15 cellular contexts compared by ENCODE assay signal in the genomic region with DNA sequence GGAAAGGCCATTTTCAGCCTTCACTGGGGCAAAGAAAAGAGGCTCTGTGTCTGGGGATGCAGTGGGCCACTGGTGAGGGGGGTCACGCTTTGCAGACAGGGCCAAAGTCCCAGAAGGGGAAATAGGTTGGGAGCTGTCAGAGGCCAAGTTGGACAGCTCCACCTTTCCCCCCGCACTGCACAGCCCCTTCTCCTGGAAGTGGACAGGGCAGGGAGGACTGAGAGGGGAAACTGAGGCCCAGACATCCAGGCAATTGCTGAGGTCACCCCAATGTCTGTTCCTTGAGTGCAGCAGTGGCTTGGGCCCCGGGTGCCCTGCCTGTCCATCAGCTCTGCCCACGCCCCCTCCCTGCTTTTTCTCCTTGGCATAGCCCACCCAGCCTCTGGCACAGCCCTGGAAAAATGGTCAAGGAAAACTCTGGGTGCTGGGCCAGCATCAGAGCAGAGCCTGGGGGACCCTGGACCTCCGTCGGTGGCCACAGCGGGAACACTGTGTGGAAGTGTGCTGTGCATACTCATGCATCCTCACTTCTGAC. TPM values are rescaled to one million over a fixed set of nuclear protein-coding genes. Genes with fewer than 3 reads are reported as not detected.
"Had no signal": no experiment of that assay in that cellular context is flagged by ENCODE, and none has a peak within 500 bp of the region (broad histone marks: within the 10 kb centered on the region; RNA-seq: fewer than 3 reads in every experiment).

No MANE protein-coding gene starts in this region.

- H3K9me3 ChIP-seq: esophagus squamous epithelium, gastroesophageal sphincter, left lung, lower lobe of right lung, prostate gland, tibial nerve, upper lobe of right lung, vagina had no signal

- H3K4me3 Mint-ChIP-seq: dendritic cell treated with granulocyte-macrophage colony-stimulating factor and Interleukin-4, amounts not matched to agents 40 ng/mL and 50 ng/mL, for 4 days; memory B cell; natural killer cell treated with Interleukin-12 subunit alpha and Interleukin-12 subunit beta and Interleukin-15 and Interleukin-18, amount 100 ng/mL, for 72 hours; stimulated activated effector memory CD8-positive, alpha-beta T cell treated with anti-CD3 and anti-CD28 coated beads, Interleukin-12 subunit alpha, Interleukin-12 subunit beta, amount 100 ng/mL, for 72 hours; stimulated activated naive CD8-positive, alpha-beta T cell treated with anti-CD3 and anti-CD28 coated beads, Interleukin-15, Interleukin-2, amounts not matched to agents 100 ng/mL and 50 ng/mL, for 24 hours had no signal

- H3K4me1 Mint-ChIP-seq: memory B cell; stimulated activated effector memory CD8-positive, alpha-beta T cell treated with anti-CD3 and anti-CD28 coated beads, Interleukin-12 subunit alpha, Interleukin-12 subunit beta, amount 100 ng/mL, for 72 hours had no signal

- H3K36me3 Mint-ChIP-seq: memory B cell; natural killer cell treated with Interleukin-12 subunit alpha and Interleukin-12 subunit beta and Interleukin-15 and Interleukin-18, amount 100 ng/mL, for 72 hours; stimulated activated effector memory CD8-positive, alpha-beta T cell treated with anti-CD3 and anti-CD28 coated beads, Interleukin-12 subunit alpha, Interleukin-12 subunit beta, amount 100 ng/mL, for 72 hours had no signal

- H2AFZ ChIP-seq: parathyroid adenoma had no signal

- H3K9ac ChIP-seq: parathyroid adenoma had no signal

- H3K36me3 ChIP-seq: esophagus squamous epithelium, gastroesophageal sphincter, left lung, lower lobe of right lung, prostate gland, upper lobe of right lung, vagina had no signal

- DNase-seq: esophagus squamous epithelium had no signal

- H3K4me3 ChIP-seq: esophagus squamous epithelium, gastroesophageal sphincter, left lung, lower lobe of right lung, prostate gland, tibial nerve, upper lobe of right lung, vagina had no signal

- H3K27ac Mint-ChIP-seq: dendritic cell treated with granulocyte-macrophage colony-stimulating factor and Interleukin-4, amounts not matched to agents 40 ng/mL and 50 ng/mL, for 4 days; memory B cell; natural killer cell treated with Interleukin-12 subunit alpha and Interleukin-12 subunit beta and Interleukin-15 and Interleukin-18, amount 100 ng/mL, for 72 hours; stimulated activated effector memory CD8-positive, alpha-beta T cell treated with anti-CD3 and anti-CD28 coated beads, Interleukin-12 subunit alpha, Interleukin-12 subunit beta, amount 100 ng/mL, for 72 hours; stimulated activated naive CD8-positive, alpha-beta T cell treated with anti-CD3 and anti-CD28 coated beads, Interleukin-15, Interleukin-2, amounts not matched to agents 100 ng/mL and 50 ng/mL, for 24 hours had no signal

- H3K27me3 Mint-ChIP-seq: memory B cell had no signal

- H3K27me3 ChIP-seq: gastroesophageal sphincter, tibial nerve, vagina had no signal

- H3K27ac ChIP-seq: esophagus squamous epithelium, gastroesophageal sphincter, left lung, lower lobe of right lung, parathyroid adenoma, prostate gland, upper lobe of right lung, vagina had no signal

- H3K79me2 ChIP-seq: parathyroid adenoma had no signal

- H3K4me1 ChIP-seq: parathyroid adenoma had no signal

- H3K9me3 Mint-ChIP-seq: dendritic cell treated with granulocyte-macrophage colony-stimulating factor and Interleukin-4, amounts not matched to agents 40 ng/mL and 50 ng/mL, for 4 days; memory B cell; natural killer cell treated with Interleukin-12 subunit alpha and Interleukin-12 subunit beta and Interleukin-15 and Interleukin-18, amount 100 ng/mL, for 72 hours; stimulated activated effector memory CD8-positive, alpha-beta T cell treated with anti-CD3 and anti-CD28 coated beads, Interleukin-12 subunit alpha, Interleukin-12 subunit beta, amount 100 ng/mL, for 72 hours; stimulated activated naive CD8-positive, alpha-beta T cell treated with anti-CD3 and anti-CD28 coated beads, Interleukin-15, Interleukin-2, amounts not matched to agents 100 ng/mL and 50 ng/mL, for 24 hours had no signal

RNA-seq across cellular contexts. Expression of a gene that starts 53.5 kb away (rescaled TPM):
- total RNA-seq: epithelial cell of proximal tubule, lower lobe of right lung, upper lobe of right lung had no signal
